ENCODE assay signal across 7 cellular contexts in genomic region chr18:45708831-45709230, GRCh38.
"Had no signal": no experiment of that assay in that cellular context is flagged by ENCODE, and none has a peak within 500 bp of the region (broad histone marks: within the 10 kb centered on the region; RNA-seq: fewer than 3 reads in every experiment).

No MANE protein-coding gene starts in this region.

- DNase-seq: IMR-90, KBM-7, KG1 had no signal

- H3K4me2 ChIP-seq: KMS-11 had no signal

- H3K27ac ChIP-seq: HL-60, KMS-11 had no signal

- H3K9ac ChIP-seq: KMS-11 had no signal

- FAIRE-seq: HTR-8/SVneo had no signal

- H3K27me3 Mint-ChIP-seq: IgD-negative memory B cell had no signal

- H3K27ac Mint-ChIP-seq: IgD-negative memory B cell had no signal
